ENCODE assay signal across 1 cellular context in the genomic region with DNA sequence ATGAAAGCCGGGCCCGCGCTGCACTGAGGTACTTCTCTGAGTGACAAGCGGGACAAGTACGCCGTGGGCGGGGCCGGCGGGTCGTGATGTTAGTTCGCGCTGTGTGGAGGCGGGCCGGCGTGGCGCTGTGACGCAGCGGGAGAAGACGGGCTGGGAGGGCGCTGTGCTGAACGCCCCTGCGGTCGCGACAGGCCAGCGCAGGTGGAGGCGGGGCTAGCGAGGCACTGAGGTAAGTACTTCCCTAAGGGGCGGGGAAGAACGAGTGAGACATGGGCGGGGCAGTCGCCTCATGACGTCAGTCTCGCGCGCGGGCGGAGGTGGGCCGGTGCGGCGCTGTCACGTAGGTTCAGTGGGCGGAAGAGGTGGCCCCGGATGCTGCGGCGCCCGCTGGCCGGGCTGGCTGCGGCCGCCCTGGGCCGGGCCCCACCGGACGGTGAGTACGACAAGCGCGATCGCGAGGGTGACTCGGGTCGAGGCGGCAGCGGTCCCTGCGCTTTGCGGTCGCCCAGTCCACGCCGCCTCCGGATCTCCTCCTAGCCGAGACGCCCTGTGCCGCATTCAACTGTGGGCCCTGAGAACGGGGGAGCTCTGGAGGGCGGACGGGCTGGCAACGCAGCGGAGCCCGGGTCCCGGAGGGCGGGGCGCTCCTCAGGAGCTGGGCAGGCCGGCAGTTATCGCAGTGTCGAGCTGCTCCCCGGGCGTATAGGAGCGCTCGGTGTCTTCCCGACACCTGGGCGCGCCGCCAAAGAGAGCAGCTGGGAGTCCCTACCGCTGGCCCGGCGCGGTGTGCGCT.
TF ChIP-seq lines count a peak whose summit lies in the region.

A gene with protein sequence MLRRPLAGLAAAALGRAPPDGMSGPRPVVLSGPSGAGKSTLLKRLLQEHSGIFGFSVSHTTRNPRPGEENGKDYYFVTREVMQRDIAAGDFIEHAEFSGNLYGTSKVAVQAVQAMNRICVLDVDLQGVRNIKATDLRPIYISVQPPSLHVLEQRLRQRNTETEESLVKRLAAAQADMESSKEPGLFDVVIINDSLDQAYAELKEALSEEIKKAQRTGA (plus strand): TSS at position 349 of the 793 bp plus-strand sequence. CDS start 24 bp downstream, at position 373.

TF ChIP-seq in HepG2, 621 proteins besides CTCF, POLR2A, EP300 and RAD21 (continued from another document and continues in another):
- TF ChIP-seq, protein P1, sequence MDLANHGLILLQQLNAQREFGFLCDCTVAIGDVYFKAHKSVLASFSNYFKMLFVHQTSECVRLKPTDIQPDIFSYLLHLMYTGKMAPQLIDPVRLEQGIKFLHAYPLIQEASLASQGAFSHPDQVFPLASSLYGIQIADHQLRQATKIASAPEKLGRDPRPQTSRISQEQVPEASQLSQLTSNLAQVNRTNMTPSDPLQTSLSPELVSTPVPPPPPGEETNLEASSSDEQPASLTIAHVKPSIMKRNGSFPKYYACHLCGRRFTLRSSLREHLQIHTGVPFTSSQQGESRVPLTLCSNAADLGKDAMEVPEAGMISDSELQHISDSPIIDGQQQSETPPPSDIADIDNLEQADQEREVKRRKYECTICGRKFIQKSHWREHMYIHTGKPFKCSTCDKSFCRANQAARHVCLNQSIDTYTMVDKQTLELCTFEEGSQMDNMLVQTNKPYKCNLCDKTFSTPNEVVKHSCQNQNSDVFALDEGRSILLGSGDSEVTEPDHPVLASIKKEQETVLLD (CRISPR knock-in tag; IDR thresholded peaks at IDR 0.05; ENCODE audit: low read depth): 0 out of 2 replicates have a peak, but pooled peaks have one; percentile 19
- TF ChIP-seq ZNF761 (CRISPR knock-in tag; conservative IDR thresholded peaks at IDR 0.05): 0 out of 2 replicates have a peak, but pooled peaks have one; percentile 53
- TF ChIP-seq, protein P2, sequence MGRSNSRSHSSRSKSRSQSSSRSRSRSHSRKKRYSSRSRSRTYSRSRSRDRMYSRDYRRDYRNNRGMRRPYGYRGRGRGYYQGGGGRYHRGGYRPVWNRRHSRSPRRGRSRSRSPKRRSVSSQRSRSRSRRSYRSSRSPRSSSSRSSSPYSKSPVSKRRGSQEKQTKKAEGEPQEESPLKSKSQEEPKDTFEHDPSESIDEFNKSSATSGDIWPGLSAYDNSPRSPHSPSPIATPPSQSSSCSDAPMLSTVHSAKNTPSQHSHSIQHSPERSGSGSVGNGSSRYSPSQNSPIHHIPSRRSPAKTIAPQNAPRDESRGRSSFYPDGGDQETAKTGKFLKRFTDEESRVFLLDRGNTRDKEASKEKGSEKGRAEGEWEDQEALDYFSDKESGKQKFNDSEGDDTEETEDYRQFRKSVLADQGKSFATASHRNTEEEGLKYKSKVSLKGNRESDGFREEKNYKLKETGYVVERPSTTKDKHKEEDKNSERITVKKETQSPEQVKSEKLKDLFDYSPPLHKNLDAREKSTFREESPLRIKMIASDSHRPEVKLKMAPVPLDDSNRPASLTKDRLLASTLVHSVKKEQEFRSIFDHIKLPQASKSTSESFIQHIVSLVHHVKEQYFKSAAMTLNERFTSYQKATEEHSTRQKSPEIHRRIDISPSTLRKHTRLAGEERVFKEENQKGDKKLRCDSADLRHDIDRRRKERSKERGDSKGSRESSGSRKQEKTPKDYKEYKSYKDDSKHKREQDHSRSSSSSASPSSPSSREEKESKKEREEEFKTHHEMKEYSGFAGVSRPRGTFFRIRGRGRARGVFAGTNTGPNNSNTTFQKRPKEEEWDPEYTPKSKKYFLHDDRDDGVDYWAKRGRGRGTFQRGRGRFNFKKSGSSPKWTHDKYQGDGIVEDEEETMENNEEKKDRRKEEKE (IDR thresholded peaks at IDR 0.05): no peak
- TF ChIP-seq SIN3A (IDR thresholded peaks at IDR 0.05; ENCODE audit: borderline replicate concordance, low read depth, low read length): peak; percentile 79; the same call in 1 of the 2 replicates
- TF ChIP-seq ZNF720 (CRISPR knock-in tag; IDR thresholded peaks at IDR 0.05): no peak
- TF ChIP-seq HCFC1 (IDR thresholded peaks at IDR 0.05; ENCODE audit: low read depth, low read length): peak; percentile 54
- TF ChIP-seq ZNF484 (CRISPR knock-in tag; IDR thresholded peaks at IDR 0.05; ENCODE audit: borderline replicate concordance, low read depth): no peak
- peak; percentile 18; the same call in 1 of the 2 replicates for TF ChIP-seq JUN (CRISPR knock-in tag; IDR thresholded peaks at IDR 0.05)
- peak; percentile 92 for TF ChIP-seq THAP11 (CRISPR knock-in tag; IDR thresholded peaks at IDR 0.05)
- TF ChIP-seq, protein P3, sequence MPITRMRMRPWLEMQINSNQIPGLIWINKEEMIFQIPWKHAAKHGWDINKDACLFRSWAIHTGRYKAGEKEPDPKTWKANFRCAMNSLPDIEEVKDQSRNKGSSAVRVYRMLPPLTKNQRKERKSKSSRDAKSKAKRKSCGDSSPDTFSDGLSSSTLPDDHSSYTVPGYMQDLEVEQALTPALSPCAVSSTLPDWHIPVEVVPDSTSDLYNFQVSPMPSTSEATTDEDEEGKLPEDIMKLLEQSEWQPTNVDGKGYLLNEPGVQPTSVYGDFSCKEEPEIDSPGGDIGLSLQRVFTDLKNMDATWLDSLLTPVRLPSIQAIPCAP (CRISPR knock-in tag; IDR thresholded peaks at IDR 0.05; ENCODE audit: low read depth): no peak
- TF ChIP-seq SMARCE1 (IDR thresholded peaks at IDR 0.05; ENCODE audit: borderline replicate concordance): no peak
- TF ChIP-seq, protein P4, sequence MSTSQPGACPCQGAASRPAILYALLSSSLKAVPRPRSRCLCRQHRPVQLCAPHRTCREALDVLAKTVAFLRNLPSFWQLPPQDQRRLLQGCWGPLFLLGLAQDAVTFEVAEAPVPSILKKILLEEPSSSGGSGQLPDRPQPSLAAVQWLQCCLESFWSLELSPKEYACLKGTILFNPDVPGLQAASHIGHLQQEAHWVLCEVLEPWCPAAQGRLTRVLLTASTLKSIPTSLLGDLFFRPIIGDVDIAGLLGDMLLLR (CRISPR knock-in tag; IDR thresholded peaks at IDR 0.05): peak; percentile 39
- no peak for TF ChIP-seq FOXJ3 (CRISPR knock-in tag; IDR thresholded peaks at IDR 0.05; ENCODE audit: borderline replicate concordance)
- TF ChIP-seq CHD2 (IDR thresholded peaks at IDR 0.05; ENCODE audit: low read depth, low read length): peak; percentile 72; the same call in 1 of the 2 replicates
- no peak for TF ChIP-seq DNMT3B (CRISPR knock-in tag; conservative IDR thresholded peaks at IDR 0.05)
- TF ChIP-seq, protein P5, sequence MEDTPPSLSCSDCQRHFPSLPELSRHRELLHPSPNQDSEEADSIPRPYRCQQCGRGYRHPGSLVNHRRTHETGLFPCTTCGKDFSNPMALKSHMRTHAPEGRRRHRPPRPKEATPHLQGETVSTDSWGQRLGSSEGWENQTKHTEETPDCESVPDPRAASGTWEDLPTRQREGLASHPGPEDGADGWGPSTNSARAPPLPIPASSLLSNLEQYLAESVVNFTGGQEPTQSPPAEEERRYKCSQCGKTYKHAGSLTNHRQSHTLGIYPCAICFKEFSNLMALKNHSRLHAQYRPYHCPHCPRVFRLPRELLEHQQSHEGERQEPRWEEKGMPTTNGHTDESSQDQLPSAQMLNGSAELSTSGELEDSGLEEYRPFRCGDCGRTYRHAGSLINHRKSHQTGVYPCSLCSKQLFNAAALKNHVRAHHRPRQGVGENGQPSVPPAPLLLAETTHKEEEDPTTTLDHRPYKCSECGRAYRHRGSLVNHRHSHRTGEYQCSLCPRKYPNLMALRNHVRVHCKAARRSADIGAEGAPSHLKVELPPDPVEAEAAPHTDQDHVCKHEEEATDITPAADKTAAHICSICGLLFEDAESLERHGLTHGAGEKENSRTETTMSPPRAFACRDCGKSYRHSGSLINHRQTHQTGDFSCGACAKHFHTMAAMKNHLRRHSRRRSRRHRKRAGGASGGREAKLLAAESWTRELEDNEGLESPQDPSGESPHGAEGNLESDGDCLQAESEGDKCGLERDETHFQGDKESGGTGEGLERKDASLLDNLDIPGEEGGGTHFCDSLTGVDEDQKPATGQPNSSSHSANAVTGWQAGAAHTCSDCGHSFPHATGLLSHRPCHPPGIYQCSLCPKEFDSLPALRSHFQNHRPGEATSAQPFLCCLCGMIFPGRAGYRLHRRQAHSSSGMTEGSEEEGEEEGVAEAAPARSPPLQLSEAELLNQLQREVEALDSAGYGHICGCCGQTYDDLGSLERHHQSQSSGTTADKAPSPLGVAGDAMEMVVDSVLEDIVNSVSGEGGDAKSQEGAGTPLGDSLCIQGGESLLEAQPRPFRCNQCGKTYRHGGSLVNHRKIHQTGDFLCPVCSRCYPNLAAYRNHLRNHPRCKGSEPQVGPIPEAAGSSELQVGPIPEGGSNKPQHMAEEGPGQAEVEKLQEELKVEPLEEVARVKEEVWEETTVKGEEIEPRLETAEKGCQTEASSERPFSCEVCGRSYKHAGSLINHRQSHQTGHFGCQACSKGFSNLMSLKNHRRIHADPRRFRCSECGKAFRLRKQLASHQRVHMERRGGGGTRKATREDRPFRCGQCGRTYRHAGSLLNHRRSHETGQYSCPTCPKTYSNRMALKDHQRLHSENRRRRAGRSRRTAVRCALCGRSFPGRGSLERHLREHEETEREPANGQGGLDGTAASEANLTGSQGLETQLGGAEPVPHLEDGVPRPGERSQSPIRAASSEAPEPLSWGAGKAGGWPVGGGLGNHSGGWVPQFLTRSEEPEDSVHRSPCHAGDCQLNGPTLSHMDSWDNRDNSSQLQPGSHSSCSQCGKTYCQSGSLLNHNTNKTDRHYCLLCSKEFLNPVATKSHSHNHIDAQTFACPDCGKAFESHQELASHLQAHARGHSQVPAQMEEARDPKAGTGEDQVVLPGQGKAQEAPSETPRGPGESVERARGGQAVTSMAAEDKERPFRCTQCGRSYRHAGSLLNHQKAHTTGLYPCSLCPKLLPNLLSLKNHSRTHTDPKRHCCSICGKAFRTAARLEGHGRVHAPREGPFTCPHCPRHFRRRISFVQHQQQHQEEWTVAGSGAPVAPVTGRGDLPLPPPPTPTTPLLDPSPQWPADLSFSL (CRISPR knock-in tag; IDR thresholded peaks at IDR 0.05): no peak
- TF ChIP-seq, protein P6, sequence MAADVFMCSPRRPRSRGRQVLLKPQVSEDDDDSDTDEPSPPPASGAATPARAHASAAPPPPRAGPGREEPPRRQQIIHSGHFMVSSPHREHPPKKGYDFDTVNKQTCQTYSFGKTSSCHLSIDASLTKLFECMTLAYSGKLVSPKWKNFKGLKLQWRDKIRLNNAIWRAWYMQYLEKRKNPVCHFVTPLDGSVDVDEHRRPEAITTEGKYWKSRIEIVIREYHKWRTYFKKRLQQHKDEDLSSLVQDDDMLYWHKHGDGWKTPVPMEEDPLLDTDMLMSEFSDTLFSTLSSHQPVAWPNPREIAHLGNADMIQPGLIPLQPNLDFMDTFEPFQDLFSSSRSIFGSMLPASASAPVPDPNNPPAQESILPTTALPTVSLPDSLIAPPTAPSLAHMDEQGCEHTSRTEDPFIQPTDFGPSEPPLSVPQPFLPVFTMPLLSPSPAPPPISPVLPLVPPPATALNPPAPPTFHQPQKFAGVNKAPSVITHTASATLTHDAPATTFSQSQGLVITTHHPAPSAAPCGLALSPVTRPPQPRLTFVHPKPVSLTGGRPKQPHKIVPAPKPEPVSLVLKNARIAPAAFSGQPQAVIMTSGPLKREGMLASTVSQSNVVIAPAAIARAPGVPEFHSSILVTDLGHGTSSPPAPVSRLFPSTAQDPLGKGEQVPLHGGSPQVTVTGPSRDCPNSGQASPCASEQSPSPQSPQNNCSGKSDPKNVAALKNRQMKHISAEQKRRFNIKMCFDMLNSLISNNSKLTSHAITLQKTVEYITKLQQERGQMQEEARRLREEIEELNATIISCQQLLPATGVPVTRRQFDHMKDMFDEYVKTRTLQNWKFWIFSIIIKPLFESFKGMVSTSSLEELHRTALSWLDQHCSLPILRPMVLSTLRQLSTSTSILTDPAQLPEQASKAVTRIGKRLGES (CRISPR knock-in tag; IDR thresholded peaks at IDR 0.05; ENCODE audit: borderline replicate concordance): no peak
- TF ChIP-seq SYNCRIP (IDR thresholded peaks at IDR 0.05; ENCODE audit: insufficient read depth, low read depth, low read length): no peak
- TF ChIP-seq ELF1 (CRISPR knock-in tag; IDR thresholded peaks at IDR 0.05): peak; percentile 81
- no peak for TF ChIP-seq ZFAT (CRISPR knock-in tag; conservative IDR thresholded peaks at IDR 0.05)
- no peak for TF ChIP-seq MTF1 (CRISPR knock-in tag; IDR thresholded peaks at IDR 0.05)
- TF ChIP-seq ZNF331 (CRISPR knock-in tag; IDR thresholded peaks at IDR 0.05): no peak
- TF ChIP-seq STAT5B (CRISPR knock-in tag; IDR thresholded peaks at IDR 0.05): no peak
- 0 out of 2 replicates have a peak, but pooled peaks have one; percentile 13 for TF ChIP-seq ZNF891 (CRISPR knock-in tag; IDR thresholded peaks at IDR 0.05)
- 0 out of 2 replicates have a peak, but pooled peaks have one; percentile 26 for TF ChIP-seq ZNF296 (CRISPR knock-in tag; conservative IDR thresholded peaks at IDR 0.05)
- TF ChIP-seq ZFP62 (CRISPR knock-in tag; IDR thresholded peaks at IDR 0.05): no peak
- TF ChIP-seq, protein P7, sequence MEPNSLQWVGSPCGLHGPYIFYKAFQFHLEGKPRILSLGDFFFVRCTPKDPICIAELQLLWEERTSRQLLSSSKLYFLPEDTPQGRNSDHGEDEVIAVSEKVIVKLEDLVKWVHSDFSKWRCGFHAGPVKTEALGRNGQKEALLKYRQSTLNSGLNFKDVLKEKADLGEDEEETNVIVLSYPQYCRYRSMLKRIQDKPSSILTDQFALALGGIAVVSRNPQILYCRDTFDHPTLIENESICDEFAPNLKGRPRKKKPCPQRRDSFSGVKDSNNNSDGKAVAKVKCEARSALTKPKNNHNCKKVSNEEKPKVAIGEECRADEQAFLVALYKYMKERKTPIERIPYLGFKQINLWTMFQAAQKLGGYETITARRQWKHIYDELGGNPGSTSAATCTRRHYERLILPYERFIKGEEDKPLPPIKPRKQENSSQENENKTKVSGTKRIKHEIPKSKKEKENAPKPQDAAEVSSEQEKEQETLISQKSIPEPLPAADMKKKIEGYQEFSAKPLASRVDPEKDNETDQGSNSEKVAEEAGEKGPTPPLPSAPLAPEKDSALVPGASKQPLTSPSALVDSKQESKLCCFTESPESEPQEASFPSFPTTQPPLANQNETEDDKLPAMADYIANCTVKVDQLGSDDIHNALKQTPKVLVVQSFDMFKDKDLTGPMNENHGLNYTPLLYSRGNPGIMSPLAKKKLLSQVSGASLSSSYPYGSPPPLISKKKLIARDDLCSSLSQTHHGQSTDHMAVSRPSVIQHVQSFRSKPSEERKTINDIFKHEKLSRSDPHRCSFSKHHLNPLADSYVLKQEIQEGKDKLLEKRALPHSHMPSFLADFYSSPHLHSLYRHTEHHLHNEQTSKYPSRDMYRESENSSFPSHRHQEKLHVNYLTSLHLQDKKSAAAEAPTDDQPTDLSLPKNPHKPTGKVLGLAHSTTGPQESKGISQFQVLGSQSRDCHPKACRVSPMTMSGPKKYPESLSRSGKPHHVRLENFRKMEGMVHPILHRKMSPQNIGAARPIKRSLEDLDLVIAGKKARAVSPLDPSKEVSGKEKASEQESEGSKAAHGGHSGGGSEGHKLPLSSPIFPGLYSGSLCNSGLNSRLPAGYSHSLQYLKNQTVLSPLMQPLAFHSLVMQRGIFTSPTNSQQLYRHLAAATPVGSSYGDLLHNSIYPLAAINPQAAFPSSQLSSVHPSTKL (CRISPR knock-in tag; IDR thresholded peaks at IDR 0.05): peak; percentile 6; the same call in 1 of the 2 replicates
- peak; percentile 33; the same call in 1 of the 2 replicates for TF ChIP-seq FOXA3 (CRISPR knock-in tag; IDR thresholded peaks at IDR 0.05)
- no peak for TF ChIP-seq ZNF549 (CRISPR knock-in tag; IDR thresholded peaks at IDR 0.05)
- TF ChIP-seq, protein P8, sequence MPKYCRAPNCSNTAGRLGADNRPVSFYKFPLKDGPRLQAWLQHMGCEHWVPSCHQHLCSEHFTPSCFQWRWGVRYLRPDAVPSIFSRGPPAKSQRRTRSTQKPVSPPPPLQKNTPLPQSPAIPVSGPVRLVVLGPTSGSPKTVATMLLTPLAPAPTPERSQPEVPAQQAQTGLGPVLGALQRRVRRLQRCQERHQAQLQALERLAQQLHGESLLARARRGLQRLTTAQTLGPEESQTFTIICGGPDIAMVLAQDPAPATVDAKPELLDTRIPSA (CRISPR knock-in tag; IDR thresholded peaks at IDR 0.05; ENCODE audit: borderline replicate concordance): no peak
- no peak for TF ChIP-seq GLI4 (CRISPR knock-in tag; IDR thresholded peaks at IDR 0.05; ENCODE audit: borderline replicate concordance)
- TF ChIP-seq ZNF83 (CRISPR knock-in tag; IDR thresholded peaks at IDR 0.05; ENCODE audit: borderline replicate concordance): no peak; the same call in 1 of the 2 replicates
- TF ChIP-seq RELA (CRISPR knock-in tag; IDR thresholded peaks at IDR 0.05): no peak
- TF ChIP-seq ZFP36L1 (CRISPR knock-in tag; IDR thresholded peaks at IDR 0.05): peak; percentile 82; the same call in 1 of the 2 replicates
